9 cellular contexts compared by ENCODE assay signal in genomic region chr13:98488736-98489135, GRCh38.
DNase-seq lines count a peak whose midpoint lies in the region; ATAC-seq and TF ChIP-seq lines count a peak whose summit lies in the region.
"Had no signal": no experiment of that assay in that cellular context is flagged by ENCODE, and none has a peak within 500 bp of the region (broad histone marks: within the 10 kb centered on the region; RNA-seq: fewer than 3 reads in every experiment).

No MANE protein-coding gene starts in this region.

- peak overlapping the region; percentile 48 for H3K4me2 ChIP-seq in Karpas-422 (ENCODE audit: low read depth, low read length, poor library complexity, severe bottlenecking)

- no peak overlapping the region for H3K4me3 Mint-ChIP-seq in progenitor cell of endocrine pancreas (ENCODE audit: low read depth)

- H3K27me3 ChIP-seq in Karpas-422 (ENCODE audit: low read length) (no peaks in the 10 kb centered on the region), esophagus squamous epithelium (no peaks in the 10 kb centered on the region), upper lobe of left lung (no peaks in the 10 kb centered on the region)

- no peaks in the 10 kb centered on the region for H3K9me2 ChIP-seq in Karpas-422 (replicated peaks; ENCODE audit: insufficient read depth, low read length)

- WGBS in esophagus squamous epithelium, 2 donors = 80 to 83% methylated on average over 11 of the region's 11 CpGs
- WGBS in upper lobe of left lung, 2 donors = 82 to 88% methylated on average over 11 of the region's 11 CpGs

- no peak overlapping the region for H3K9ac ChIP-seq in Karpas-422 (ENCODE audit: low read length)

- H3K36me3 ChIP-seq in Karpas-422 (ENCODE audit: insufficient read depth, low read length) (no peaks in the 10 kb centered on the region), esophagus squamous epithelium (peaks cover 0 to 16% (median 0%) of the 10 kb centered on the region in 3 donors), upper lobe of left lung (no peaks in the 10 kb centered on the region)

- no peak for TF ChIP-seq EP300 in upper lobe of left lung (IDR thresholded peaks at IDR 0.05)

- ATAC-seq in GM19043 (IDR thresholded peaks at IDR 0.05; ENCODE audit: low read depth, unreplicated experiment) (peak; percentile 46), HG02623 (IDR thresholded peaks at IDR 0.05; ENCODE audit: unreplicated experiment) (peak; percentile 58), upper lobe of left lung (ENCODE audit: low FRiP score in 2 of 2) (no peak), HG02970 (IDR thresholded peaks at IDR 0.05; ENCODE audit: low FRiP score, unreplicated experiment) (no peak)

- H3K79me2 ChIP-seq in Karpas-422 (ENCODE audit: low read length) = peaks cover 100% of the 10 kb centered on the region

- H3K9me3 ChIP-seq in Karpas-422 (ENCODE audit: low read length) (no peaks in the 10 kb centered on the region), esophagus squamous epithelium (no peaks in the 10 kb centered on the region), upper lobe of left lung (no peaks in the 10 kb centered on the region)

- H3K4me1 Mint-ChIP-seq in progenitor cell of endocrine pancreas (ENCODE audit: low read depth) = peaks cover 52% of the 10 kb centered on the region

- H3K4me1 ChIP-seq in Karpas-422 (ENCODE audit: low read length) (peaks cover 46% of the 10 kb centered on the region), esophagus squamous epithelium (peaks cover 32 to 95% (median 62%) of the 10 kb centered on the region in 3 donors), upper lobe of left lung (peaks cover 28 to 57% (median 32%) of the 10 kb centered on the region in 4 donors)

- TF ChIP-seq CTCF in progenitor cell of endocrine pancreas (IDR thresholded peaks at IDR 0.05; ENCODE audit: unreplicated experiment) (no peak), esophagus squamous epithelium (IDR thresholded peaks at IDR 0.05) (no peak), upper lobe of left lung (IDR thresholded peaks at IDR 0.05) (no peak)

- H3K27me3 Mint-ChIP-seq in progenitor cell of endocrine pancreas = no peaks in the 10 kb centered on the region

- no peaks in the 10 kb centered on the region for H3K9me3 Mint-ChIP-seq in progenitor cell of endocrine pancreas (ENCODE audit: low read depth)

- H4K20me1 ChIP-seq in Karpas-422 (ENCODE audit: insufficient read depth, low read depth, low read length) = peaks cover 79% of the 10 kb centered on the region

- intact Hi-C loops in head of caudate nucleus (cut with DNase I) (no loop called here), esophagus squamous epithelium (cut with DNase I) (no loop called here)

- TF ChIP-seq POLR2A in esophagus squamous epithelium (IDR thresholded peaks at IDR 0.05) = no peak
- no peak for TF ChIP-seq POLR2A in upper lobe of left lung (IDR thresholded peaks at IDR 0.05)

- H3K36me3 Mint-ChIP-seq in progenitor cell of endocrine pancreas (ENCODE audit: insufficient read depth) = no peaks in the 10 kb centered on the region

- peak overlapping the region; percentile 91 for H3K27ac Mint-ChIP-seq in progenitor cell of endocrine pancreas

- H3K4me3 ChIP-seq in Karpas-422 (ENCODE audit: low read length) (no peak overlapping the region), esophagus squamous epithelium (no peak overlapping the region), upper lobe of left lung (no peak overlapping the region)

- H3K27ac ChIP-seq in Karpas-422 (ENCODE audit: low read length) (peak overlapping the region; percentile 45; the same call in 1 of the 2 replicates), esophagus squamous epithelium (no peak overlapping the region), upper lobe of left lung (no peak overlapping the region)

- peak; percentile 60 for DNase-seq in Karpas-422
- DNase-seq in progenitor cell of endocrine pancreas (ENCODE audit: low spot score, unreplicated experiment) = no peak
- DNase-seq in head of caudate nucleus = no peak
- DNase-seq in esophagus squamous epithelium (lab: John Stamatoyannopoulos, UW) = no peak
- DNase-seq in upper lobe of left lung = no peak
- DNase-seq: DND-41 had no signal

- no peak overlapping the region for H2AFZ ChIP-seq in Karpas-422 (ENCODE audit: low read length)

Comparison
In these comparisons a context has a peak if more than half of its experiments do, and no peak if none do; other contexts are left out.
1. ATAC-seq: peak in GM19043 (single experiment) and HG02623 (single experiment); none in upper lobe of left lung (0 of 2) and HG02970 (single experiment).